32 cellular contexts compared by ENCODE assay signal in the genomic region with DNA sequence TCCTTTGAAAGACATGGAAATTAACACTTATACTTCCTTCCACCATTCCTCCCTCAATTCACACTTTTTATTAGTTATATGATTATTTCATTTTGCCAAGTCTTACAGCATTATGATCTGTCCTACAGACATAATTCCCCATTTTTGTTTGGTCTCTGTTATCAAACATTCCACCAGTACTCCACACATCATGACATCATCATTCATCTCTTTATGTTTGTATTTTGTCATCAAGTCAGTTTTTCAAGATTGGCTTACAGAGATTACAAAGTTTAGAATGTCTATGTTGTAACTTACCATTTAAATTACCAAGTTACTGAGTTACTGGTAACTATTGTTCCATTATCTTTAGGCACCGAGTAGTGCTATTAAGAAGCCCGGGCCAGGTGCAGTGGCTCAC.
A peak's percentile ranks its signal among the peaks of the same experiment; 100 is the strongest.
DNase-seq lines count a peak whose midpoint lies in the region; ATAC-seq, FAIRE-seq and TF ChIP-seq lines count a peak whose summit lies in the region.
"Had no signal": no experiment of that assay in that cellular context is flagged by ENCODE, and none has a peak within 500 bp of the region (broad histone marks: within the 10 kb centered on the region; RNA-seq: fewer than 3 reads in every experiment).

No MANE protein-coding gene starts in this region.

- no peak overlapping the region for H3K27ac ChIP-seq in HepG2 (ENCODE audit: extremely low read length, insufficient read depth, low read length)
- H3K27ac ChIP-seq in right lobe of liver: no peak overlapping the region
- H3K27ac ChIP-seq in HEK293 (ENCODE audit: extremely low read depth, low read depth, low read length): no peak overlapping the region
- H3K27ac ChIP-seq: 22Rv1; A549; BLaER1; BLaER1 treated with 17β-estradiol and CSF1 and Interleukin-3, amounts not matched to agents 10 nM and 100 nM; C4-2B had no signal

- H3K4me1 ChIP-seq in HepG2 (ENCODE audit: insufficient read depth, low read length) (no peaks in the 10 kb centered on the region), right lobe of liver (no peaks in the 10 kb centered on the region), HEK293 (ENCODE audit: control insufficient read depth, insufficient read depth, low read length) (no peaks in the 10 kb centered on the region)
- H3K4me1 ChIP-seq: A549; BE2C; BLaER1; BLaER1 treated with 17β-estradiol and CSF1 and Interleukin-3, amounts not matched to agents 10 nM and 100 nM; Caco-2 had no signal

- DNase-seq in HepG2 (ENCODE audit: low spot score) (no peak), right lobe of liver (no peak), H54 (ENCODE audit: insufficient read length, low spot score) (no peak)
- DNase-seq in stimulated activated CD8-positive, alpha-beta memory T cell treated with anti-CD3 and anti-CD28 coated beads, Interleukin-4, amount 100 ng/mL, for 48 hours: no peak
- no peak for DNase-seq in activated naive CD4-positive, alpha-beta T cell treated with Interleukin-2 at 50 U/mL for 16 hours
- DNase-seq: 8988T; ACHN; AML-193; BE2C; C1 segment of cervical spinal cord; Caco-2; Calu3; CD4-positive, alpha-beta memory T cell; CD4-positive, alpha-beta T cell; CD4-positive, CD25-positive, alpha-beta regulatory T cell; CD8-positive, alpha-beta memory T cell; CD8-positive, alpha-beta T cell; COR-L47; DMS 273 treated with DMSO at 0.1 percent for 48 hours; DMS153; DMS53; DMS79; DMS79 treated with DMSO at 0.1 percent for 48 hours; DND-41; EL had no signal

- intact Hi-C loops in HepG2 (cut with micrococcal nuclease; ENCODE audit: unreplicated experiment): no loop called here
- intact Hi-C loops in right lobe of liver (cut with DNase I): no loop called here

- H3K9ac ChIP-seq in HepG2 (ENCODE audit: insufficient read depth, low read depth, low read length): no peak overlapping the region
- H3K9ac ChIP-seq: BLaER1; BLaER1 treated with 17β-estradiol and CSF1 and Interleukin-3, amounts not matched to agents 10 nM and 100 nM had no signal

- H2AFZ ChIP-seq in HepG2 (ENCODE audit: low read length): no peak overlapping the region

- no peak for TF ChIP-seq RAD21 in HepG2 (CRISPR knock-in tag; IDR thresholded peaks at IDR 0.05)

- in situ Hi-C loops in HepG2 (cut with HindIII; ENCODE audit: extremely low pct_ligation_motif_present, low pct_unique_long_range_greater_than_20kb): no loop called here

- no peaks in the 10 kb centered on the region for H4K20me1 ChIP-seq in HepG2 (ENCODE audit: insufficient read depth, low read length)
- H4K20me1 ChIP-seq: BLaER1; BLaER1 treated with 17β-estradiol and CSF1 and Interleukin-3, amounts not matched to agents 10 nM and 100 nM had no signal

- CTCF ChIA-PET in HepG2 (lab: Yijun Ruan, JAX; ENCODE audit: low intra/inter-chr PET ratio, low total read pairs): no interaction called here
- CTCF ChIA-PET in HEK293 (lab: Yijun Ruan, JAX): no interaction called here

- no peak overlapping the region for H3K4me2 ChIP-seq in HepG2 (ENCODE audit: low read depth, low read length)
- H3K4me2 ChIP-seq: A549; BLaER1; BLaER1 treated with 17β-estradiol and CSF1 and Interleukin-3, amounts not matched to agents 10 nM and 100 nM had no signal

- TF ChIP-seq CTCF in HepG2 (CRISPR knock-in tag; IDR thresholded peaks at IDR 0.05): no peak
- TF ChIP-seq CTCF in right lobe of liver (IDR thresholded peaks at IDR 0.05): no peak
- TF ChIP-seq CTCF in HEK293 (tag by site-specific recombination; IDR thresholded peaks at IDR 0.05): no peak

- H3K36me3 ChIP-seq in HepG2 (replicated peaks in 1 of 2; ENCODE audit: control insufficient read depth in 1 of 2, insufficient read depth in 2 of 2, low read length in 2 of 2) (no peaks in the 10 kb centered on the region), right lobe of liver (no peaks in the 10 kb centered on the region), HEK293 (ENCODE audit: control insufficient read depth in 2 of 2, insufficient read depth in 1 of 2, low read length in 2 of 2) (no peaks in the 10 kb centered on the region)
- H3K36me3 ChIP-seq: BE2C; BLaER1; BLaER1 treated with 17β-estradiol and CSF1 and Interleukin-3, amounts not matched to agents 10 nM and 100 nM had no signal

- TF ChIP-seq POLR2A in HepG2 (IDR thresholded peaks at IDR 0.05; ENCODE audit: insufficient read depth in 1 of 2, low read depth in 2 of 2, low read length in 2 of 2) (no peak), right lobe of liver (IDR thresholded peaks at IDR 0.05) (no peak), H54 (IDR thresholded peaks at IDR 0.05; ENCODE audit: low read depth, low read length) (no peak)

- 50% methylated on average over 2 of the region's 2 CpGs for WGBS in HepG2 (ENCODE audit: low lambda C conversion rate)
- WGBS in right lobe of liver (ENCODE audit: insufficient coverage, low coverage, low lambda C conversion rate, missing lambda C conversion rate): 71% methylated on average over 2 of the region's 2 CpGs

- H3K9me3 ChIP-seq in HepG2 (ENCODE audit: low read length) (no peaks in the 10 kb centered on the region), right lobe of liver (no peaks in the 10 kb centered on the region), HEK293 (ENCODE audit: control insufficient read depth, insufficient read depth, low read depth, low read length) (no peaks in the 10 kb centered on the region)
- H3K9me3 ChIP-seq: A549; BE2C; BLaER1; BLaER1 treated with 17β-estradiol and CSF1 and Interleukin-3, amounts not matched to agents 10 nM and 100 nM; Caco-2 had no signal

- H3K27me3 ChIP-seq in HepG2 (ENCODE audit: control insufficient read depth in 1 of 2, insufficient read depth in 2 of 2, low read length in 2 of 2): no peaks in the 10 kb centered on the region
- H3K27me3 ChIP-seq in right lobe of liver: no peaks in the 10 kb centered on the region
- H3K27me3 ChIP-seq: BE2C; BLaER1; BLaER1 treated with 17β-estradiol and CSF1 and Interleukin-3, amounts not matched to agents 10 nM and 100 nM had no signal

- ATAC-seq in HepG2 (no peak), right lobe of liver (no peak)
- ATAC-seq: A549; CD8-positive, alpha-beta T cell had no signal

- FAIRE-seq in HepG2 (lab: Jason Lieb, UNC) (no peak), H54 (lab: Jason Lieb, UNC) (peak; percentile 33)
- FAIRE-seq: A549, D721Med had no signal

- H3K79me2 ChIP-seq in HepG2 (ENCODE audit: insufficient read depth, low read length): no peaks in the 10 kb centered on the region

- no TSS peak for BruUV-seq in HepG2 (replicated peaks; lab: Mats Ljungman, UMichigan)

- H3K4me3 ChIP-seq in HepG2 (replicated peaks in 1 of 3; ENCODE audit: insufficient read depth in 1 of 3, low read depth in 2 of 3, low read length in 3 of 3): no peak overlapping the region
- no peak overlapping the region for H3K4me3 ChIP-seq in right lobe of liver
- no peak overlapping the region for H3K4me3 ChIP-seq in HEK293 (ENCODE audit: low read depth, low read length)
- H3K4me3 ChIP-seq: A549; BLaER1; BLaER1 treated with 17β-estradiol and CSF1 and Interleukin-3, amounts not matched to agents 10 nM and 100 nM had no signal

- POLR2A ChIA-PET in HepG2 (lab: Yijun Ruan, JAX) (no interaction called here), HEK293 (lab: Yijun Ruan, JAX) (no interaction called here)

- TF ChIP-seq EP300 in HepG2 (IDR thresholded peaks at IDR 0.05; ENCODE audit: low read depth in 2 of 2, low read length in 2 of 2) (no peak), HepG2 (CRISPR knock-in tag; IDR thresholded peaks at IDR 0.05; ENCODE audit: borderline replicate concordance) (no peak)

TF ChIP-seq in HEK293, 187 proteins besides CTCF, POLR2A, EP300 and RAD21:
- no peak for TF ChIP-seq ZNF518A (tag by site-specific recombination; conservative IDR thresholded peaks at IDR 0.05; ENCODE audit: low read depth)
- peak; percentile 81 for TF ChIP-seq ATF2 (tag by site-specific recombination; IDR thresholded peaks at IDR 0.05; ENCODE audit: low read depth)

Comparison
In these comparisons a context has a peak if more than half of its experiments do, and no peak if none do; other contexts are left out.
1. Of the 63 proteins assayed by ChIP-seq in both HepG2 and HEK293: peak only in HepG2: none; only in HEK293: ATF2; in both: none; in neither: 62.